In the genomic region with DNA sequence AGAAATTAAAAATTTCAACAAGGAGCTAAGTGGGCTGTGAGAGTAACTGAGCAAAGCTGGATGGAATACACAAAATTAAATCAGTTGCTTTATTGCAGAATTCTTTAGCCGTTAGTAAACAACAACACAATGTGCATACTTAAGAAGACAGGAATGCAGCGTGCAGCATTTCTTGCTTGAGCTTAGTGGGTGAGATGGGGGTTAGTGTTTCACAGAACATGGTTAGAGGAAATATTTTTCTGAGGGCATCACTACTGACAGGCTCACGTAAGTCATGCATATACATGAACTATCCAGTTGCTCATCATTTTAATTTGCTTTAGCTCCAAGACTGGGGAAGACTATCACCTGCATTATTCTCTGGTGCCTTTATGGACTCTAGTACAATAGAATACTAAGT, we compare ENCODE assay signal across 25 cellular contexts.
DNase-seq lines count a peak whose midpoint lies in the region; ATAC-seq, FAIRE-seq and TF ChIP-seq lines count a peak whose summit lies in the region.
"Had no signal": no experiment of that assay in that cellular context is flagged by ENCODE, and none has a peak within 500 bp of the region (broad histone marks: within the 10 kb centered on the region; RNA-seq: fewer than 3 reads in every experiment).

No MANE protein-coding gene starts in this region.

- DNase-seq in A172 (ENCODE audit: low spot score) = peak; percentile 56
- DNase-seq in HFFc6 = peak; percentile 88
- DNase-seq in astrocyte (ENCODE audit: low read depth) = peak; percentile 79
- peak; percentile 48 for DNase-seq in fibroblast of villous mesenchyme (ENCODE audit: low read depth)
- no peak for DNase-seq in left ventricle myocardium superior
- DNase-seq in posterior cingulate gyrus = no peak
- DNase-seq in SHP77 (lab: John Stamatoyannopoulos, UW) = no peak
- no peak for DNase-seq in activated naive CD8-positive, alpha-beta T cell treated with anti-CD3 and anti-CD28 coated beads for 36 hours
- DNase-seq: 8988T; activated CD4-positive, alpha-beta T cell treated with anti-CD3 and anti-CD28 coated beads, Interleukin-2, amount 10 ng/mL, durations not matched to agents 7 days and 5 days; activated CD8-positive, alpha-beta memory T cell treated with anti-CD3 and anti-CD28 coated beads, Interleukin-2, amount 50 U/mL, for 48 hours; activated effector memory CD4-positive, alpha-beta T cell treated with Interleukin-2 at 50 U/mL for 16 hours; amygdala; cerebellar nuclear complex; DMS 273 treated with DMSO at 0.1 percent for 48 hours; effector memory CD8-positive, alpha-beta T cell; gastrocnemius medialis; KBM-7; NCI-H2029; NCI-H510A; stimulated activated CD4-positive, alpha-beta T cell treated with anti-CD3 and anti-CD28 coated beads, Interleukin-2, amount 100 ng/mL, for 48 hours; stomach had no signal

- peaks cover 35% of the 10 kb centered on the region for H3K4me1 ChIP-seq in astrocyte (ENCODE audit: insufficient read depth, low read length)

- no peaks in the 10 kb centered on the region for H4K20me1 ChIP-seq in astrocyte (ENCODE audit: insufficient read depth, low read length)

- no peaks in the 10 kb centered on the region for H3K36me3 ChIP-seq in astrocyte (ENCODE audit: insufficient read depth, low read length)
- H3K36me3 ChIP-seq: gastrocnemius medialis, stomach had no signal

- no peaks in the 10 kb centered on the region for H3K79me2 ChIP-seq in astrocyte (ENCODE audit: insufficient read depth, low read length)

- TF ChIP-seq CTCF in HFFc6 (IDR thresholded peaks at IDR 0.05) = no peak
- TF ChIP-seq CTCF in astrocyte (IDR thresholded peaks at IDR 0.05; ENCODE audit: insufficient read depth, low read depth, low read length) = no peak
- no peak for TF ChIP-seq CTCF in fibroblast of villous mesenchyme (IDR thresholded peaks at IDR 0.05; ENCODE audit: insufficient read depth, low read depth, low read length)

- no peaks in the 10 kb centered on the region for H3K27me3 ChIP-seq in astrocyte (ENCODE audit: insufficient read depth, low read length)
- H3K27me3 ChIP-seq: gastrocnemius medialis, stomach had no signal

- peak; percentile 20 for FAIRE-seq in astrocyte (lab: Jason Lieb, UNC)
- FAIRE-seq: TTC549 had no signal

- no peak overlapping the region for H3K27ac ChIP-seq in astrocyte (ENCODE audit: low read depth, low read length)
- H3K27ac ChIP-seq: C4-2B, gastrocnemius medialis, stomach had no signal

- no peak overlapping the region for H3K4me2 ChIP-seq in astrocyte (ENCODE audit: low read length)

- H3K27me3 Mint-ChIP-seq in HFFc6 (ENCODE audit: insufficient read depth) (no peaks in the 10 kb centered on the region), astrocyte (ENCODE audit: low read depth, unreplicated experiment) (no peaks in the 10 kb centered on the region)
- H3K27me3 Mint-ChIP-seq in activated naive CD8-positive, alpha-beta T cell treated with anti-CD3 and anti-CD28 coated beads for 36 hours = no peaks in the 10 kb centered on the region
- H3K27me3 Mint-ChIP-seq: activated CD4-positive, alpha-beta T cell treated with anti-CD3 and anti-CD28 coated beads, Interleukin-2, amount 10 ng/mL, durations not matched to agents 7 days and 5 days; effector memory CD8-positive, alpha-beta T cell; natural killer cell treated with Interleukin-12 subunit alpha and Interleukin-12 subunit beta and Interleukin-15 and Interleukin-18, amount 100 ng/mL, for 72 hours had no signal

- H3K4me3 Mint-ChIP-seq in HFFc6 (peak overlapping the region; percentile 22; the same call in 1 of the 2 replicates), astrocyte (ENCODE audit: unreplicated experiment) (peak overlapping the region; percentile 11)
- H3K4me3 Mint-ChIP-seq in activated naive CD8-positive, alpha-beta T cell treated with anti-CD3 and anti-CD28 coated beads for 36 hours = no peak overlapping the region
- H3K4me3 Mint-ChIP-seq: activated CD4-positive, alpha-beta T cell treated with anti-CD3 and anti-CD28 coated beads, Interleukin-2, amount 10 ng/mL, durations not matched to agents 7 days and 5 days; effector memory CD8-positive, alpha-beta T cell; natural killer cell treated with Interleukin-12 subunit alpha and Interleukin-12 subunit beta and Interleukin-15 and Interleukin-18, amount 100 ng/mL, for 72 hours had no signal

- intact Hi-C loops in left ventricle myocardium superior (cut with micrococcal nuclease) = no loop called here
- intact Hi-C loops in posterior cingulate gyrus (cut with DNase I) = no loop called here

- H3K27ac Mint-ChIP-seq in HFFc6 (peak overlapping the region; percentile 59; the same call in 1 of the 2 replicates), astrocyte (ENCODE audit: unreplicated experiment) (peak overlapping the region; percentile 31)
- no peak overlapping the region for H3K27ac Mint-ChIP-seq in activated naive CD8-positive, alpha-beta T cell treated with anti-CD3 and anti-CD28 coated beads for 36 hours
- H3K27ac Mint-ChIP-seq: activated CD4-positive, alpha-beta T cell treated with anti-CD3 and anti-CD28 coated beads, Interleukin-2, amount 10 ng/mL, durations not matched to agents 7 days and 5 days; effector memory CD8-positive, alpha-beta T cell; natural killer cell treated with Interleukin-12 subunit alpha and Interleukin-12 subunit beta and Interleukin-15 and Interleukin-18, amount 100 ng/mL, for 72 hours had no signal

- H3K36me3 Mint-ChIP-seq in HFFc6 (ENCODE audit: low read depth) = no peaks in the 10 kb centered on the region; the same call in 1 of the 2 replicates
- no peaks in the 10 kb centered on the region for H3K36me3 Mint-ChIP-seq in astrocyte (ENCODE audit: low read depth, unreplicated experiment)
- no peaks in the 10 kb centered on the region for H3K36me3 Mint-ChIP-seq in activated naive CD8-positive, alpha-beta T cell treated with anti-CD3 and anti-CD28 coated beads for 36 hours
- H3K36me3 Mint-ChIP-seq: natural killer cell treated with Interleukin-12 subunit alpha and Interleukin-12 subunit beta and Interleukin-15 and Interleukin-18, amount 100 ng/mL, for 72 hours had no signal

- no peak overlapping the region for H2AFZ ChIP-seq in astrocyte (ENCODE audit: low read depth, low read length)

- H3K4me1 Mint-ChIP-seq in HFFc6 (ENCODE audit: low read depth) (peaks cover 51% of the 10 kb centered on the region), astrocyte (ENCODE audit: low read depth, unreplicated experiment) (peaks cover 38% of the 10 kb centered on the region)
- no peaks in the 10 kb centered on the region for H3K4me1 Mint-ChIP-seq in activated naive CD8-positive, alpha-beta T cell treated with anti-CD3 and anti-CD28 coated beads for 36 hours
- H3K4me1 Mint-ChIP-seq: activated CD4-positive, alpha-beta T cell treated with anti-CD3 and anti-CD28 coated beads, Interleukin-2, amount 10 ng/mL, durations not matched to agents 7 days and 5 days had no signal

- H3K9me3 ChIP-seq in astrocyte (ENCODE audit: insufficient read depth, low read depth, low read length) = no peaks in the 10 kb centered on the region
- H3K9me3 ChIP-seq: gastrocnemius medialis, stomach had no signal

- H3K4me3 ChIP-seq in astrocyte (ENCODE audit: insufficient read depth, low read depth, low read length) = no peak overlapping the region
- no peak overlapping the region for H3K4me3 ChIP-seq in fibroblast of villous mesenchyme (ENCODE audit: low read depth, low read length)
- H3K4me3 ChIP-seq: gastrocnemius medialis, stomach had no signal

- H3K9me3 Mint-ChIP-seq in HFFc6 (no peaks in the 10 kb centered on the region), astrocyte (ENCODE audit: unreplicated experiment) (peaks cover 1% of the 10 kb centered on the region)
- H3K9me3 Mint-ChIP-seq in activated naive CD8-positive, alpha-beta T cell treated with anti-CD3 and anti-CD28 coated beads for 36 hours = no peaks in the 10 kb centered on the region
- H3K9me3 Mint-ChIP-seq: activated CD4-positive, alpha-beta T cell treated with anti-CD3 and anti-CD28 coated beads, Interleukin-2, amount 10 ng/mL, durations not matched to agents 7 days and 5 days had no signal

- no peak overlapping the region for H3K9ac ChIP-seq in astrocyte (ENCODE audit: low read length)

- ATAC-seq in left ventricle myocardium superior = no peak
- ATAC-seq: effector memory CD8-positive, alpha-beta T cell; gastrocnemius medialis; natural killer cell treated with Interleukin-12 subunit alpha and Interleukin-12 subunit beta and Interleukin-15 and Interleukin-18, amount 100 ng/mL, for 72 hours had no signal

Comparison
In these comparisons a context has a peak if more than half of its experiments do, and no peak if none do; other contexts are left out.
1. DNase-seq: peak in A172 (single experiment), HFFc6 (single experiment), astrocyte (single experiment) and fibroblast of villous mesenchyme (single experiment); none in left ventricle myocardium superior (single experiment), posterior cingulate gyrus (0 of 10), SHP77 (0 of 2) and activated naive CD8-positive, alpha-beta T cell treated with anti-CD3 and anti-CD28 coated beads for 36 hours (single experiment).